1 cellular context compared by ENCODE assay signal in genomic region chr11:10080134-10080533, GRCh38.
A peak's percentile ranks its signal among the peaks of the same experiment; 100 is the strongest.
TF ChIP-seq lines count a peak whose summit lies in the region.

No MANE protein-coding gene starts in this region.

TF ChIP-seq in HEK293, 187 proteins besides CTCF, POLR2A, EP300 and RAD21 (continued from another document):
- TF ChIP-seq ZNF148 (tag by site-specific recombination; IDR thresholded peaks at IDR 0.05; ENCODE audit: borderline replicate concordance) = no peak
- 0 out of 2 replicates have a peak, but pooled peaks have one; percentile 17 for TF ChIP-seq ZNF280D (tag by site-specific recombination; IDR thresholded peaks at IDR 0.05)
- TF ChIP-seq ZEB2 (tag by site-specific recombination; IDR thresholded peaks at IDR 0.05) = no peak
- no peak for TF ChIP-seq ZBTB49 (tag by site-specific recombination; IDR thresholded peaks at IDR 0.05; ENCODE audit: low read depth)
- TF ChIP-seq ZNF791 (tag by site-specific recombination; IDR thresholded peaks at IDR 0.05) = no peak
- TF ChIP-seq KLF7 (tag by site-specific recombination; IDR thresholded peaks at IDR 0.05; ENCODE audit: borderline replicate concordance) = no peak
- TF ChIP-seq ZNF426 (tag by site-specific recombination; IDR thresholded peaks at IDR 0.05) = no peak
- 0 out of 2 replicates have a peak, but pooled peaks have one; percentile 36 for TF ChIP-seq ZNF518A (tag by site-specific recombination; conservative IDR thresholded peaks at IDR 0.05; ENCODE audit: low read depth)
TF ChIP-seq in HEK293: peak in this region for 4.
